ENCODE assay signal across 8 cellular contexts in the genomic region with DNA sequence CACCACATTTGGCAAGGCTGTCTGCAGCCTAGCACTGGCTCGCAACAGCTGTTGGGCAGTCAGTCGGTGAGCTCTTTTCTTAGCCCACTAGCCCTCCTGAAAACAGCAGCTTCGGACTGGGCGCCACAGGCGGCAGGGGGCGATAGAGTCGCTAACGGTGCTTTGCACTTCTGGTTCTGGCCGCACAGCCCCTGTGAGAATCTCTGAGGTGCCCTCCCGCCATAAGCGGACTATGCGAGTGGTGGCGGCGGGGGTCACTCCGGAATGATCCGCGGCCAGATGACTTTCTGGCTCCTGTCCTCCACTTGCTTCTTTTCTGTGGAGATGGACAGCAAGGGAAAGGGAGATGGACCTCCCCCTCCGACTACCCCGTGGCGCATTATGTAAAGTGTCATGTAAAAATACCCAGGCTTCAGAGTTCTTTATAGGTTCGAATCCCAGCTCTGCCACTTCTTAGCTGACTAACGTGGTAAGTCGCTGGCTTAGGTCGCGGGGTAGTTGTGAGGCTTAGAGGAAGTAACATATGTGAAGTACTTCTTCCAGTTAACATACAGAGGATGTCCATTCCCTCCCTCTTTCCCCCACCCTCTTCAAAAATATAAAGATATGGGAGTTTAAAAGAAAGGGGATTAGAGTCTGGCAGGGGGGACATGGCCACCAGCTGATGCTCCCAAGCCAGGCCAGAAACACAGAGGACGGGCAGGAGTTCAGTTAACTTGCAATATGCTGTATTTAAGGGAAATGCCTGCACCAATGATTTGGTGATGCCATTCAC. TPM values are rescaled to one million over a fixed set of nuclear protein-coding genes. Genes with fewer than 3 reads are reported as not detected.
DNase-seq lines count a peak whose midpoint lies in the region; ATAC-seq and TF ChIP-seq lines count a peak whose summit lies in the region.

No MANE protein-coding gene starts in this region.

- H3K4me1 ChIP-seq in heart left ventricle (no peaks in the 10 kb centered on the region), HUES48 (ENCODE audit: control insufficient read depth, insufficient read depth, low read length) (peaks cover 35% of the 10 kb centered on the region), uterus (no peaks in the 10 kb centered on the region), suprapubic skin (no peaks in the 10 kb centered on the region)

- no peak overlapping the region for H3K4me3 ChIP-seq in heart left ventricle
- peak overlapping the region; percentile 62 for H3K4me3 ChIP-seq in HUES48 (ENCODE audit: low read depth, low read length)
- H3K4me3 ChIP-seq in uterus: no peak overlapping the region
- no peak overlapping the region for H3K4me3 ChIP-seq in coronary artery
- H3K4me3 ChIP-seq in suprapubic skin: no peak overlapping the region

- H3K9me3 ChIP-seq in heart left ventricle (no peaks in the 10 kb centered on the region), HUES48 (ENCODE audit: control insufficient read depth, insufficient read depth, low read length) (no peaks in the 10 kb centered on the region), uterus (no peaks in the 10 kb centered on the region), suprapubic skin (no peaks in the 10 kb centered on the region)

- TF ChIP-seq POLR2A in heart left ventricle (IDR thresholded peaks at IDR 0.05) (no peak), uterus (IDR thresholded peaks at IDR 0.05) (no peak), suprapubic skin (IDR thresholded peaks at IDR 0.05) (no peak)

- H3K27me3 ChIP-seq in heart left ventricle (peaks cover 0 to 78% (median 27%) of the 10 kb centered on the region in 9 donors), HUES48 (ENCODE audit: control insufficient read depth, insufficient read depth, low read length) (peaks cover 82% of the 10 kb centered on the region), uterus (peaks cover 0 to 17% of the 10 kb centered on the region in 2 donors), suprapubic skin (peaks cover 59% of the 10 kb centered on the region)

- H3K4me1 Mint-ChIP-seq in brain (peaks cover 23% of the 10 kb centered on the region), nephron progenitor cell (peaks cover 34% of the 10 kb centered on the region)

- H3K4me3 Mint-ChIP-seq in brain: no peak overlapping the region
- no peak overlapping the region for H3K4me3 Mint-ChIP-seq in nephron progenitor cell

- peaks cover 41% of the 10 kb centered on the region for H3K27me3 Mint-ChIP-seq in brain
- peaks cover 35% of the 10 kb centered on the region for H3K27me3 Mint-ChIP-seq in nephron progenitor cell (ENCODE audit: low read depth, poor library complexity)

- H3K27ac Mint-ChIP-seq in brain (no peak overlapping the region), nephron progenitor cell (no peak overlapping the region)

- WGBS in heart left ventricle, 4 donors: 6 to 36% (median 17%) methylated on average over 26 of the region's 26 CpGs
- WGBS in suprapubic skin: 35% methylated on average over 18 of the region's 26 CpGs

- TF ChIP-seq CTCF in heart left ventricle (IDR thresholded peaks at IDR 0.05): peak in 8 of 12 donors; percentile 9 to 42 (median 20)
- peak; percentile 69 to 82 for TF ChIP-seq CTCF in brain (conservative IDR thresholded peaks at IDR 0.05)
- peak; percentile 72 for TF ChIP-seq CTCF in nephron progenitor cell (IDR thresholded peaks at IDR 0.05)
- TF ChIP-seq CTCF in uterus (IDR thresholded peaks at IDR 0.05): no peak
- no peak for TF ChIP-seq CTCF in coronary artery (IDR thresholded peaks at IDR 0.05)
- TF ChIP-seq CTCF in suprapubic skin (IDR thresholded peaks at IDR 0.05): no peak

- no peak for TF ChIP-seq EP300 in suprapubic skin (IDR thresholded peaks at IDR 0.05)

- ATAC-seq in heart left ventricle: no peak
- ATAC-seq in Right ventricle myocardium superior (ENCODE audit: poor library complexity): no peak

- H3K9ac ChIP-seq in HUES48 (ENCODE audit: low read depth, low read length): no peak overlapping the region

- H3K36me3 ChIP-seq in heart left ventricle (no peaks in the 10 kb centered on the region), HUES48 (ENCODE audit: control insufficient read depth, insufficient read depth, low read length) (no peaks in the 10 kb centered on the region), uterus (no peaks in the 10 kb centered on the region), suprapubic skin (no peaks in the 10 kb centered on the region)

- H3K9me3 Mint-ChIP-seq in brain (peaks cover 0 to 2% (median 0%) of the 10 kb centered on the region in 5 experiments), nephron progenitor cell (no peaks in the 10 kb centered on the region)

- no peaks in the 10 kb centered on the region for H3K36me3 Mint-ChIP-seq in brain
- H3K36me3 Mint-ChIP-seq in nephron progenitor cell (ENCODE audit: low read depth): no peaks in the 10 kb centered on the region

- DNase-seq in heart left ventricle (no peak), Right ventricle myocardium superior (no peak), nephron progenitor cell (peak; percentile 89), uterus (no peak), coronary artery (ENCODE audit: low spot score) (no peak), suprapubic skin (ENCODE audit: low spot score in 2 of 2) (no peak)

- intact Hi-C loops in heart left ventricle (cut with DNase I): no loop called here
- intact Hi-C loops in Right ventricle myocardium superior (cut with DNase I): no loop called here
- intact Hi-C loops in uterus (cut with DNase I; ENCODE audit: low total_unique reads): no loop called here

- H3K27ac ChIP-seq in heart left ventricle (no peak overlapping the region), HUES48 (ENCODE audit: low read depth, low read length) (peak overlapping the region; percentile 59), uterus (no peak overlapping the region), coronary artery (no peak overlapping the region), suprapubic skin (no peak overlapping the region)

RNA-seq across cellular contexts. Expression of gene ARHGAP36, which starts 11.0 kb away (rescaled TPM):
- total RNA-seq in heart left ventricle: not detected
- not detected for polyA plus RNA-seq in heart left ventricle
- total RNA-seq in Right ventricle myocardium superior: not detected
- 0.46 TPM for polyA plus RNA-seq in brain (ENCODE audit: insufficient read depth, low read depth, low replicate concordance)
- under 1 TPM in 1 of 4 donors, not detected in 3; 0.55 TPM for total RNA-seq in uterus
- not detected for total RNA-seq in suprapubic skin

Comparison
In these comparisons a context has a peak if more than half of its experiments do, and no peak if none do; other contexts are left out.
1. CTCF ChIP-seq: peak in heart left ventricle (8 of 12), brain (2 of 2) and nephron progenitor cell (single experiment); none in uterus (0 of 4), coronary artery (single experiment) and suprapubic skin (0 of 2).